Comparison of ENCODE assay signal across 8 cellular contexts in genomic region chr10:102120142-102120986, GRCh38. TPM values are rescaled to one million over a fixed set of nuclear protein-coding genes. Genes with fewer than 3 reads are reported as not detected.
A peak's percentile ranks its signal among the peaks of the same experiment; 100 is the strongest.
DNase-seq lines count a peak whose midpoint lies in the region; ATAC-seq and TF ChIP-seq lines count a peak whose summit lies in the region.

Gene LDB1, minus strand, starts transcription at chr10:102120368. Its CDS starts 258 bp downstream, at chr10:102120110.

- H3K4me3 Mint-ChIP-seq in T-helper 17 cell: peak within 1 kb of the TSS; percentile 94
- peak within 1 kb of the TSS; percentile 77 for H3K4me3 Mint-ChIP-seq in progenitor cell of endocrine pancreas (ENCODE audit: low read depth)

- POLR2A ChIA-PET in HEK293 (lab: Yijun Ruan, JAX): no interaction called here

- H3K36me3 Mint-ChIP-seq in T-helper 17 cell (ENCODE audit: low read depth) (no peaks in the 10 kb centered on the region), progenitor cell of endocrine pancreas (ENCODE audit: insufficient read depth) (no peaks in the 10 kb centered on the region)

- H3K27ac ChIP-seq in HEK293 (ENCODE audit: extremely low read depth, low read depth, low read length) (peak within 1 kb of the TSS; percentile 88), ascending aorta (peak within 1 kb of the TSS; percentile 98 to 100)

- H3K9me3 ChIP-seq in HEK293 (ENCODE audit: control insufficient read depth, insufficient read depth, low read depth, low read length) (no peaks in the 10 kb centered on the region), T-helper 17 cell (ENCODE audit: control insufficient read depth, low read length, poor library complexity, severe bottlenecking) (no peaks in the 10 kb centered on the region), ascending aorta (no peaks in the 10 kb centered on the region)

- H3K27me3 Mint-ChIP-seq in T-helper 17 cell (no peaks in the 10 kb centered on the region), progenitor cell of endocrine pancreas (peaks cover 4% of the 10 kb centered on the region)

- H3K4me3 ChIP-seq in HEK293 (ENCODE audit: low read depth, low read length): peak within 1 kb of the TSS; percentile 71
- peak within 1 kb of the TSS; percentile 88 to 94 for H3K4me3 ChIP-seq in ascending aorta

- ATAC-seq in T-helper 17 cell: peak; percentile 56
- peak; percentile 72 for ATAC-seq in left ventricle myocardium superior
- ATAC-seq in GM18870 (IDR thresholded peaks at IDR 0.05; ENCODE audit: unreplicated experiment): no peak

- H3K4me1 Mint-ChIP-seq in T-helper 17 cell: peaks cover 51% of the 10 kb centered on the region
- peaks cover 31% of the 10 kb centered on the region for H3K4me1 Mint-ChIP-seq in progenitor cell of endocrine pancreas (ENCODE audit: low read depth)

- H3K36me3 ChIP-seq in HEK293 (ENCODE audit: control insufficient read depth in 2 of 2, insufficient read depth in 1 of 2, low read length in 2 of 2) (no peaks in the 10 kb centered on the region), ascending aorta (no peaks in the 10 kb centered on the region)

- H3K27me3 ChIP-seq in ascending aorta: no peaks in the 10 kb centered on the region

- H3K27ac Mint-ChIP-seq in T-helper 17 cell (peak within 1 kb of the TSS; percentile 95), progenitor cell of endocrine pancreas (peak within 1 kb of the TSS; percentile 92)

- peak; percentile 90 for DNase-seq in GM03348 (ENCODE audit: low spot score)
- peak; percentile 72 for DNase-seq in MV-4-11 (lab: John Stamatoyannopoulos, UW)
- peak; percentile 50 to 62 (median 54) for DNase-seq in T-helper 17 cell
- peak in 1 of 2 donors; percentile 86 for DNase-seq in ascending aorta (ENCODE audit: low spot score in 2 of 2)
- DNase-seq in left ventricle myocardium superior: peak; percentile 91
- peak; percentile 47 for DNase-seq in progenitor cell of endocrine pancreas (ENCODE audit: low spot score, unreplicated experiment)

- no peaks in the 10 kb centered on the region for H3K9me3 Mint-ChIP-seq in progenitor cell of endocrine pancreas (ENCODE audit: low read depth)

- CTCF ChIA-PET in HEK293 (lab: Yijun Ruan, JAX): no interaction called here

- H3K4me1 ChIP-seq in HEK293 (ENCODE audit: control insufficient read depth, insufficient read depth, low read length) (peaks cover 36% of the 10 kb centered on the region), ascending aorta (peaks cover 24 to 37% of the 10 kb centered on the region in 2 donors)

- intact Hi-C loops in ascending aorta (cut with DNase I) (loop anchor here (1.0 to 10.0 kb wide), 4 partner anchors 13 to 1936 kb away; partner anchors contain the start of genes BLOC1S2, ERLIN1, OGA and PPRC1), left ventricle myocardium superior (cut with micrococcal nuclease) (no loop called here)

- no peak; the same call in 1 of the 2 replicates for TF ChIP-seq CTCF in HEK293 (tag by site-specific recombination; IDR thresholded peaks at IDR 0.05)
- peak in 1 of 3 experiments; percentile 34 for TF ChIP-seq CTCF in ascending aorta (IDR thresholded peaks at IDR 0.05)
- peak; percentile 10 for TF ChIP-seq CTCF in progenitor cell of endocrine pancreas (IDR thresholded peaks at IDR 0.05; ENCODE audit: unreplicated experiment)

TF ChIP-seq in HEK293, 187 proteins besides CTCF, POLR2A, EP300 and RAD21 (continues in another document):
- TF ChIP-seq, protein P1, sequence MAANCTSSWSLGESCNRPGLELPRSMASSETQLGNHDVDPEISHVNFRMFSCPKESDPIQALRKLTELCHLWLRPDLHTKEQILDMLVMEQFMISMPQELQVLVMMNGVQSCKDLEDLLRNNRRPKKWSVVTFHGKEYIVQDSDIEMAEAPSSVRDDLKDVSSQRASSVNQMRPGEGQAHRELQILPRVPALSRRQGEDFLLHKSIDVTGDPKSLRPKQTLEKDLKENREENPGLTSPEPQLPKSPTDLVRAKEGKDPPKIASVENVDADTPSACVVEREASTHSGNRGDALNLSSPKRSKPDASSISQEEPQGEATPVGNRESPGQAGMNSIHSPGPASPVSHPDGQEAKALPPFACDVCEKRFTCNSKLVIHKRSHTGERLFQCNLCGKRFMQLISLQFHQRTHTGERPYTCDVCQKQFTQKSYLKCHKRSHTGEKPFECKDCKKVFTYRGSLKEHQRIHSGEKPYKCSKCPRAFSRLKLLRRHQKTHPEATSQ (tag by site-specific recombination; IDR thresholded peaks at IDR 0.05): no peak
- TF ChIP-seq ZNF510 (tag by site-specific recombination; IDR thresholded peaks at IDR 0.05; ENCODE audit: insufficient replicate concordance): no peak
- TF ChIP-seq ZNF221 (tag by site-specific recombination; IDR thresholded peaks at IDR 0.05; ENCODE audit: borderline replicate concordance): no peak
- TF ChIP-seq TCF7L2 (IDR thresholded peaks at IDR 0.05; ENCODE audit: borderline replicate concordance, low read depth, low read length): no peak
- no peak for TF ChIP-seq ZNF580 (tag by site-specific recombination; IDR thresholded peaks at IDR 0.05)
- TF ChIP-seq ZNF843 (tag by site-specific recombination; IDR thresholded peaks at IDR 0.05): peak; percentile 50; the same call in 1 of the 2 replicates
- TF ChIP-seq, protein P2, sequence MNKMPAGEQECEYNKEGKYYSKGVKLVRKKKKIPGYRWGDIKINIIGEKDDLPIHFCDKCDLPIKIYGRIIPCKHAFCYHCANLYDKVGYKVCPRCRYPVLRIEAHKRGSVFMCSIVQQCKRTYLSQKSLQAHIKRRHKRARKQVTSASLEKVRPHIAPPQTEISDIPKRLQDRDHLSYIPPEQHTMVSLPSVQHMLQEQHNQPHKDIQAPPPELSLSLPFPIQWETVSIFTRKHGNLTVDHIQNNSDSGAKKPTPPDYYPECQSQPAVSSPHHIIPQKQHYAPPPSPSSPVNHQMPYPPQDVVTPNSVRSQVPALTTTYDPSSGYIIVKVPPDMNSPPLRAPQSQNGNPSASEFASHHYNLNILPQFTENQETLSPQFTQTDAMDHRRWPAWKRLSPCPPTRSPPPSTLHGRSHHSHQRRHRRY (tag by site-specific recombination; IDR thresholded peaks at IDR 0.05): no peak
- TF ChIP-seq ZNF416 (tag by site-specific recombination; IDR thresholded peaks at IDR 0.05): no peak
- TF ChIP-seq ZNF19 (tag by site-specific recombination; IDR thresholded peaks at IDR 0.05; ENCODE audit: low read depth): no peak
- TF ChIP-seq, protein P3, sequence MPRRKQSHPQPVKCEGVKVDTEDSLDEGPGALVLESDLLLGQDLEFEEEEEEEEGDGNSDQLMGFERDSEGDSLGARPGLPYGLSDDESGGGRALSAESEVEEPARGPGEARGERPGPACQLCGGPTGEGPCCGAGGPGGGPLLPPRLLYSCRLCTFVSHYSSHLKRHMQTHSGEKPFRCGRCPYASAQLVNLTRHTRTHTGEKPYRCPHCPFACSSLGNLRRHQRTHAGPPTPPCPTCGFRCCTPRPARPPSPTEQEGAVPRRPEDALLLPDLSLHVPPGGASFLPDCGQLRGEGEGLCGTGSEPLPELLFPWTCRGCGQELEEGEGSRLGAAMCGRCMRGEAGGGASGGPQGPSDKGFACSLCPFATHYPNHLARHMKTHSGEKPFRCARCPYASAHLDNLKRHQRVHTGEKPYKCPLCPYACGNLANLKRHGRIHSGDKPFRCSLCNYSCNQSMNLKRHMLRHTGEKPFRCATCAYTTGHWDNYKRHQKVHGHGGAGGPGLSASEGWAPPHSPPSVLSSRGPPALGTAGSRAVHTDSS (tag by site-specific recombination; IDR thresholded peaks at IDR 0.05): no peak
- TF ChIP-seq ZNF449 (tag by site-specific recombination; IDR thresholded peaks at IDR 0.05): peak; percentile 74; the same call in 1 of the 2 replicates
- TF ChIP-seq RBAK (tag by site-specific recombination; IDR thresholded peaks at IDR 0.05): no peak
- TF ChIP-seq, protein P4, sequence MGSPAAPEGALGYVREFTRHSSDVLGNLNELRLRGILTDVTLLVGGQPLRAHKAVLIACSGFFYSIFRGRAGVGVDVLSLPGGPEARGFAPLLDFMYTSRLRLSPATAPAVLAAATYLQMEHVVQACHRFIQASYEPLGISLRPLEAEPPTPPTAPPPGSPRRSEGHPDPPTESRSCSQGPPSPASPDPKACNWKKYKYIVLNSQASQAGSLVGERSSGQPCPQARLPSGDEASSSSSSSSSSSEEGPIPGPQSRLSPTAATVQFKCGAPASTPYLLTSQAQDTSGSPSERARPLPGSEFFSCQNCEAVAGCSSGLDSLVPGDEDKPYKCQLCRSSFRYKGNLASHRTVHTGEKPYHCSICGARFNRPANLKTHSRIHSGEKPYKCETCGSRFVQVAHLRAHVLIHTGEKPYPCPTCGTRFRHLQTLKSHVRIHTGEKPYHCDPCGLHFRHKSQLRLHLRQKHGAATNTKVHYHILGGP (tag by site-specific recombination; IDR thresholded peaks at IDR 0.05): no peak
- TF ChIP-seq ZNF561 (tag by site-specific recombination; IDR thresholded peaks at IDR 0.05; ENCODE audit: borderline replicate concordance): peak; percentile 73; the same call in 1 of the 2 replicates
- no peak for TF ChIP-seq BCL11B (tag by site-specific recombination; IDR thresholded peaks at IDR 0.05; ENCODE audit: low read depth)

RNA-seq across cellular contexts. Expression of gene LDB1, which starts in this region (rescaled TPM):
- total RNA-seq in T-helper 17 cell (100 to 1,000 TPM; 104 to 112 TPM), ascending aorta (29.8 TPM), left ventricle myocardium superior (70.7 TPM), progenitor cell of endocrine pancreas (99.5 and 107 TPM in 2 replicates)
